In the genomic region with DNA sequence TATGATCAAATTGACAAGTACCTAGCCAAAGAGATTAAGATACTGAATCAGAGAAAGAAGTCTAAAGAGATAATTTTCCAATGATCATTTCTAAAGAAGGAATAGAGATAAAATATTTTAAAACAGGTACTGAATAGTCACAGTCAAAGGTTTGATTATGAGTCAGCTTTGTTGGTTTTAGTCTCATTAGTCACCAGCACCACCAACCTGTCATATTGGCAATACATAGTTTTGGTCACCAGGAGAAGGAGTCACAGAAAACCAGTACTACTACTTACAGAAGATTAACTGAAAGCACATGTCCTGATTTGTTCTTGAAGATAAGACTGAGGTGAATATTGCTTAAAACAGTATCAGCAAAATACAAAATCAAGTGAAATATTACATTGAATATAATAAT, we compare ENCODE assay signal across 9 cellular contexts. TPM values are rescaled to one million over a fixed set of nuclear protein-coding genes. Genes with fewer than 3 reads are reported as not detected.
A peak's percentile ranks its signal among the peaks of the same experiment; 100 is the strongest.
DNase-seq lines count a peak whose midpoint lies in the region; ATAC-seq and TF ChIP-seq lines count a peak whose summit lies in the region.
"Had no signal": no experiment of that assay in that cellular context is flagged by ENCODE, and none has a peak within 500 bp of the region (broad histone marks: within the 10 kb centered on the region; RNA-seq: fewer than 3 reads in every experiment).

No MANE protein-coding gene starts in this region.

- peaks cover 12% of the 10 kb centered on the region; the same call in 1 of the 2 replicates for H4K20me1 ChIP-seq in GM23248 (ENCODE audit: insufficient read depth)

- in situ Hi-C loops in GM23248 (cut with MboI): no loop called here
- in situ Hi-C loops in gastrocnemius medialis (cut with MboI; ENCODE audit: low sequenced_read_pairs in 4 of 4): no loop called here

- TF ChIP-seq CTCF in body of pancreas (IDR thresholded peaks at IDR 0.05) (peak in 3 of 7 experiments; percentile 17 to 35 (median 35)), gastrocnemius medialis (IDR thresholded peaks at IDR 0.05 in 4 of 5, conservative IDR thresholded peaks at IDR 0.05 in 1 of 5) (peak in 1 of 5 experiments; percentile 18)

- H3K4me1 ChIP-seq in GM23248 (ENCODE audit: insufficient read depth) (peaks cover 32% of the 10 kb centered on the region), body of pancreas (peaks cover 8% of the 10 kb centered on the region), gastrocnemius medialis (peaks cover 67 to 76% of the 10 kb centered on the region in 2 donors)

- H3K9me3 ChIP-seq in GM23248 (ENCODE audit: low read depth): no peaks in the 10 kb centered on the region
- H3K9me3 ChIP-seq in body of pancreas: peaks cover 0 to 5% (median 0%) of the 10 kb centered on the region in 3 donors
- no peaks in the 10 kb centered on the region for H3K9me3 ChIP-seq in gastrocnemius medialis
- H3K9me3 ChIP-seq: thoracic aorta had no signal

- TF ChIP-seq EP300 in Ishikawa (IDR thresholded peaks at IDR 0.05; ENCODE audit: borderline replicate concordance): no peak

- no peak for TF ChIP-seq POLR2A in body of pancreas (IDR thresholded peaks at IDR 0.05)
- no peak for TF ChIP-seq POLR2A in gastrocnemius medialis (IDR thresholded peaks at IDR 0.05)

- peak; percentile 9 for DNase-seq in activated gamma-delta T cell treated with anti-CD3 and anti-CD28 coated beads, Interleukin-2, amount 50 U/mL, for 16 hours (ENCODE audit: low read depth)
- DNase-seq in activated gamma-delta T cell (lab: John Stamatoyannopoulos, UW) (no peak), GM23248 (peak; percentile 87), body of pancreas (no peak), gastrocnemius medialis (no peak), NCI-H774 (lab: John Stamatoyannopoulos, UW) (no peak), NCI-H510A (lab: John Stamatoyannopoulos, UW) (no peak)

- H3K4me3 ChIP-seq in GM23248 (no peak overlapping the region), body of pancreas (no peak overlapping the region), gastrocnemius medialis (no peak overlapping the region)
- H3K4me3 ChIP-seq: thoracic aorta had no signal

- peaks cover 100% of the 10 kb centered on the region for H3K79me2 ChIP-seq in GM23248 (ENCODE audit: insufficient read depth)

- H2AFZ ChIP-seq in GM23248: no peak overlapping the region

- H3K27ac ChIP-seq in GM23248 (peak overlapping the region; percentile 25), body of pancreas (no peak overlapping the region), gastrocnemius medialis (peak overlapping the region; percentile 57 to 74 (median 70))

- H3K9ac ChIP-seq in GM23248: no peak overlapping the region

- ATAC-seq in body of pancreas (peak; percentile 47), gastrocnemius medialis (peak; percentile 76 to 91)

- H3K36me3 ChIP-seq in GM23248 (ENCODE audit: low read depth): no peaks in the 10 kb centered on the region
- H3K36me3 ChIP-seq in body of pancreas (replicated peaks in 1 of 2; ENCODE audit: insufficient read depth in 1 of 2, low read depth in 2 of 2): no peaks in the 10 kb centered on the region
- no peaks in the 10 kb centered on the region for H3K36me3 ChIP-seq in gastrocnemius medialis
- H3K36me3 ChIP-seq: thoracic aorta had no signal

- peak overlapping the region; percentile 19 for H3K4me2 ChIP-seq in GM23248 (ENCODE audit: unreplicated experiment)

- intact Hi-C loops in body of pancreas (cut with DNase I): no loop called here
- intact Hi-C loops in gastrocnemius medialis (cut with DNase I; ENCODE audit: low total_unique reads): loop anchor here (5.0 kb wide), 1 partner anchor 39 kb away; no protein-coding TSS in a partner anchor

- no peaks in the 10 kb centered on the region for H3K27me3 ChIP-seq in GM23248 (replicated peaks; ENCODE audit: insufficient read depth)
- no peaks in the 10 kb centered on the region for H3K27me3 ChIP-seq in body of pancreas
- H3K27me3 ChIP-seq in gastrocnemius medialis: no peaks in the 10 kb centered on the region

- no peaks in the 10 kb centered on the region for H3K9me2 ChIP-seq in GM23248 (ENCODE audit: insufficient read depth)

- peaks cover 30% of the 10 kb centered on the region for H3F3A ChIP-seq in GM23248 (ENCODE audit: insufficient read depth)

- peak; percentile 20; the same call in 1 of the 2 replicates for TF ChIP-seq RAD21 in Ishikawa (IDR thresholded peaks at IDR 0.05; ENCODE audit: low read depth)

TF ChIP-seq in Ishikawa, 13 proteins besides CTCF, POLR2A, EP300 and RAD21:
- no peak for TF ChIP-seq CREB1 (IDR thresholded peaks at IDR 0.05; ENCODE audit: low read depth)
- TF ChIP-seq TAF1 (IDR thresholded peaks at IDR 0.05; ENCODE audit: low read depth): no peak
- TF ChIP-seq, protein P1, sequence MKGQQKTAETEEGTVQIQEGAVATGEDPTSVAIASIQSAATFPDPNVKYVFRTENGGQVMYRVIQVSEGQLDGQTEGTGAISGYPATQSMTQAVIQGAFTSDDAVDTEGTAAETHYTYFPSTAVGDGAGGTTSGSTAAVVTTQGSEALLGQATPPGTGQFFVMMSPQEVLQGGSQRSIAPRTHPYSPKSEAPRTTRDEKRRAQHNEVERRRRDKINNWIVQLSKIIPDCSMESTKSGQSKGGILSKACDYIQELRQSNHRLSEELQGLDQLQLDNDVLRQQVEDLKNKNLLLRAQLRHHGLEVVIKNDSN (IDR thresholded peaks at IDR 0.05): no peak
- TF ChIP-seq YY1 (IDR thresholded peaks at IDR 0.05; ENCODE audit: low read depth): no peak
- TF ChIP-seq, protein P2, sequence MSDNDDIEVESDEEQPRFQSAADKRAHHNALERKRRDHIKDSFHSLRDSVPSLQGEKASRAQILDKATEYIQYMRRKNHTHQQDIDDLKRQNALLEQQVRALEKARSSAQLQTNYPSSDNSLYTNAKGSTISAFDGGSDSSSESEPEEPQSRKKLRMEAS (IDR thresholded peaks at IDR 0.05): no peak
- no peak for TF ChIP-seq REST (IDR thresholded peaks at IDR 0.05; ENCODE audit: low read depth)
- no peak for TF ChIP-seq TCF12 (IDR thresholded peaks at IDR 0.05; ENCODE audit: low read depth)
- TF ChIP-seq CEBPB (IDR thresholded peaks at IDR 0.05): no peak
- TF ChIP-seq NFIC (IDR thresholded peaks at IDR 0.05): no peak
- no peak for TF ChIP-seq TEAD4 (IDR thresholded peaks at IDR 0.05)
- TF ChIP-seq FOXM1 (IDR thresholded peaks at IDR 0.05; ENCODE audit: borderline replicate concordance, low read depth): no peak
- no peak for TF ChIP-seq EGR1 (IDR thresholded peaks at IDR 0.05)

RNA-seq across cellular contexts. Expression of gene ZEB1, which starts 34.6 kb away (rescaled TPM):
- 50.0 and 69.8 TPM in 2 replicates for total RNA-seq in GM23248 (2014; rRNA removed; shearing (Covaris generic))
- 62.0 and 65.8 TPM in 2 replicates for polyA plus RNA-seq in GM23248 (2016; fragmentation: Nextera tagmentation; extraction: Ambion mirVana)
- total RNA-seq in body of pancreas (10 to 100 TPM in 1 of 2 donors, 1 to 10 TPM in 1; 9.9 to 21.0 TPM), gastrocnemius medialis (100 to 1,000 TPM in 3 of 4 donors, 10 to 100 TPM in 1; 67.4 to 175 (median 137) TPM)

Comparison
In these comparisons a context has a peak if more than half of its experiments do, and no peak if none do; other contexts are left out.
1. DNase-seq: peak in activated gamma-delta T cell treated with anti-CD3 and anti-CD28 coated beads, Interleukin-2, amount 50 U/mL, for 16 hours (single experiment) and GM23248 (single experiment); none in activated gamma-delta T cell (single experiment), body of pancreas (0 of 4), gastrocnemius medialis (0 of 2), NCI-H774 (single experiment) and NCI-H510A (single experiment).
2. H3K27ac ChIP-seq: peak in GM23248 (single experiment) and gastrocnemius medialis (4 of 4); none in body of pancreas (0 of 4).